In the genomic region with DNA sequence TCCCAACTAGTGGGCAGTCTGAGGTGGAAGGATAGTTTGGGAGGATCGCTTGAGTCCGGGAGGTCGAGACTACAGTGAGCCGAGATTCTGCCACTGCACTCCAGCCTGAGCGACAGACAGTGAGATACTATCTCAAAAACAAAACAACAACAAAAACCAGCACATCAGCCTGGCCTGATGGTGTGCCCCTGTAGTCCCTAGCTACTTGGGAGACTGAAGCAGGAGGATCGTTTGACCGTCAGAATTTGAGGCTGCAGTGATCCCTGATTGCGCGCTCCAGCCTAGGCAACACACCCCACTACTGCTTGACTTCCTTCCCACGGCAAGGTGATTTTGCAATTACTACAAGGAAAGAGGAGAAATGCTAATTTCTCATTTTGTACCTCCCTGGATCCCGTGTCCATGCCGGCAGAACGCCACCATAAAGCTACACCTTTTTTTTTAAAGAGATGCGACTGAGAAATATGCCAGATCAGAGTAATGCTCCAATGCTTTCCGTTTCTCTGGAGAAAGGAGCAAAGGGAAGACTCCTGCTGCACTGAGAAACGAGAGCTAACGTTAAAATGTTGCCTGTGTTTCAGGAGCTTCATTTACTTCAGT, we compare ENCODE assay signal across 8 cellular contexts. TPM values are rescaled to one million over a fixed set of nuclear protein-coding genes. Genes with fewer than 3 reads are reported as not detected.
A peak's percentile ranks its signal among the peaks of the same experiment; 100 is the strongest.
DNase-seq lines count a peak whose midpoint lies in the region; ATAC-seq, FAIRE-seq and TF ChIP-seq lines count a peak whose summit lies in the region.

No MANE protein-coding gene starts in this region.

- peak overlapping the region; percentile 88 for H3K27ac ChIP-seq in RWPE1
- peak overlapping the region; percentile 74 for H3K27ac ChIP-seq in effector memory CD4-positive, alpha-beta T cell (ENCODE audit: insufficient read depth, low read length, poor library complexity, severe bottlenecking)

- TF ChIP-seq CTCF in RWPE1 (conservative IDR thresholded peaks at IDR 0.05; ENCODE audit: low read depth), result no peak
- TF ChIP-seq CTCF in mesothelial cell of epicardium (IDR thresholded peaks at IDR 0.05; ENCODE audit: unreplicated experiment), result no peak

- H3K36me3 Mint-ChIP-seq in mesothelial cell of epicardium, result no peaks in the 10 kb centered on the region

- CTCF ChIA-PET in RWPE1 (lab: Yijun Ruan, JAX), result interaction anchor here (0.6 kb wide), 1 partner anchor 63 kb away, joined by 6 read pairs; a partner anchor contains a TSS

- H3K4me3 ChIP-seq in effector memory CD4-positive, alpha-beta T cell (ENCODE audit: insufficient read depth, low read depth, low read length, poor library complexity, severe bottlenecking), result peak overlapping the region; percentile 85

- peak overlapping the region; percentile 99 for H3K4me3 Mint-ChIP-seq in mesothelial cell of epicardium

- no peaks in the 10 kb centered on the region for H3K27me3 ChIP-seq in effector memory CD4-positive, alpha-beta T cell (replicated peaks; ENCODE audit: control insufficient read depth, insufficient read depth, low read length, poor library complexity, severe bottlenecking)

- FAIRE-seq in urothelium cell line (lab: Jason Lieb, UNC), result no peak

- peak; percentile 15 for ATAC-seq in HG02852 (IDR thresholded peaks at IDR 0.05; ENCODE audit: unreplicated experiment)

- no peaks in the 10 kb centered on the region for H3K9me3 Mint-ChIP-seq in mesothelial cell of epicardium

- H3K4me1 Mint-ChIP-seq in mesothelial cell of epicardium, result peaks cover 17% of the 10 kb centered on the region

- no peaks in the 10 kb centered on the region for H3K36me3 ChIP-seq in effector memory CD4-positive, alpha-beta T cell (ENCODE audit: control insufficient read depth, insufficient read depth, low read length)

- H3K4me1 ChIP-seq in effector memory CD4-positive, alpha-beta T cell (ENCODE audit: control insufficient read depth, insufficient read depth, low read length, poor library complexity, severe bottlenecking), result peaks cover 5% of the 10 kb centered on the region

- H3K27me3 Mint-ChIP-seq in mesothelial cell of epicardium (ENCODE audit: low read depth), result no peaks in the 10 kb centered on the region

- H3K9me3 ChIP-seq in effector memory CD4-positive, alpha-beta T cell (ENCODE audit: control insufficient read depth, low read length), result no peaks in the 10 kb centered on the region

- DNase-seq in SIG-M5 treated with dmso at 0.1 percent for 504 hours (lab: John Stamatoyannopoulos, UW; ENCODE audit: unreplicated experiment) (peak; percentile 40), SIG-M5 (lab: John Stamatoyannopoulos, UW) (no peak), RWPE1 (ENCODE audit: low spot score) (peak; percentile 8), mesothelial cell of epicardium (ENCODE audit: low spot score in 2 of 2, unreplicated experiment in 2 of 2) (no peak), urothelium cell line (ENCODE audit: low spot score) (peak; percentile 12)
- peak in 1 of 3 donors; percentile 0 for DNase-seq in effector memory CD4-positive, alpha-beta T cell
- no peak for DNase-seq in stimulated activated naive CD4-positive, alpha-beta T cell treated with Interleukin-2 at 50 U/mL for 16 hours (lab: John Stamatoyannopoulos, UW)

- POLR2A ChIA-PET in RWPE1 (lab: Yijun Ruan, JAX; ENCODE audit: low non-redundant PET), result no interaction called here

- H3K27ac Mint-ChIP-seq in mesothelial cell of epicardium, result peak overlapping the region; percentile 100

RNA-seq across cellular contexts. Expression of a gene that starts 0.7 kb away (rescaled TPM):
- total RNA-seq in mesothelial cell of epicardium, result 94.6 to 103 TPM (median 99.4 TPM) in 3 replicates

Comparison
In these comparisons a context has a peak if more than half of its experiments do, and no peak if none do; other contexts are left out.
1. DNase-seq: peak in SIG-M5 treated with dmso at 0.1 percent for 504 hours (single experiment), RWPE1 (single experiment) and urothelium cell line (single experiment); none in SIG-M5 (single experiment), mesothelial cell of epicardium (0 of 2) and stimulated activated naive CD4-positive, alpha-beta T cell treated with Interleukin-2 at 50 U/mL for 16 hours (single experiment).